ENCODE assay signal across 8 cellular contexts in genomic region chrX:106612403-106612789, GRCh38.
DNase-seq lines count a peak whose midpoint lies in the region; ATAC-seq and TF ChIP-seq lines count a peak whose summit lies in the region.

No MANE protein-coding gene starts in this region.

- peak; percentile 2 for DNase-seq in GM13976 (ENCODE audit: low spot score)
- DNase-seq in NCI-H2081 treated with DMSO at 0.1 percent for 48 hours (lab: John Stamatoyannopoulos, UW): peak; percentile 8
- DNase-seq in NCI-H1930 (lab: John Stamatoyannopoulos, UW): no peak
- DNase-seq in NCI-H146 (lab: John Stamatoyannopoulos, UW): no peak
- DNase-seq in activated effector memory CD4-positive, alpha-beta T cell treated with Interleukin-2 at 50 U/mL for 16 hours: no peak

- H3K9ac ChIP-seq in duodenal mucosa (ENCODE audit: low read depth in 1 of 2, low read length in 2 of 2) (peak overlapping the region; percentile 60 to 61), muscle layer of colon (ENCODE audit: low read length) (peak overlapping the region; percentile 51)

- H3K27me3 ChIP-seq in duodenal mucosa (ENCODE audit: control insufficient read depth in 1 of 2, insufficient read depth in 2 of 2, low read length in 2 of 2) (no peaks in the 10 kb centered on the region), muscle layer of colon (ENCODE audit: control insufficient read depth in 1 of 2, insufficient read depth in 2 of 2, low read length in 2 of 2) (no peaks in the 10 kb centered on the region)

- no peak for TF ChIP-seq CTCF in GM13976 (IDR thresholded peaks at IDR 0.05; ENCODE audit: borderline replicate concordance, control extremely low read depth, extremely low read depth, insufficient read depth, missing control alignments)

- ATAC-seq in GM21786 (IDR thresholded peaks at IDR 0.05; ENCODE audit: unreplicated experiment): peak; percentile 27

- H3K36me3 ChIP-seq in duodenal mucosa (ENCODE audit: control insufficient read depth in 1 of 2, insufficient read depth in 2 of 2, low read length in 2 of 2) (no peaks in the 10 kb centered on the region), muscle layer of colon (ENCODE audit: insufficient read depth, low read length) (no peaks in the 10 kb centered on the region)

- in situ Hi-C loops in GM13976 (cut with MboI; ENCODE audit: low sequenced_read_pairs, unreplicated experiment): no loop called here

- no peaks in the 10 kb centered on the region for H3K9me3 ChIP-seq in duodenal mucosa (ENCODE audit: control insufficient read depth in 1 of 2, low read length in 2 of 2)
- H3K9me3 ChIP-seq in muscle layer of colon (ENCODE audit: low read length): no peaks in the 10 kb centered on the region

- no peaks in the 10 kb centered on the region for H3K4me1 ChIP-seq in duodenal mucosa (ENCODE audit: control insufficient read depth in 1 of 2, insufficient read depth in 2 of 2, low read length in 2 of 2)
- H3K4me1 ChIP-seq in muscle layer of colon (ENCODE audit: insufficient read depth, low read length): no peaks in the 10 kb centered on the region

- no peak overlapping the region for H3K27ac ChIP-seq in duodenal mucosa (ENCODE audit: low read depth, low read length)
- no peak overlapping the region for H3K27ac ChIP-seq in muscle layer of colon (ENCODE audit: low read depth, low read length)

- H3K4me3 ChIP-seq in duodenal mucosa (ENCODE audit: low read depth in 1 of 2, low read length in 2 of 2) (peak overlapping the region; percentile 73 to 84), muscle layer of colon (ENCODE audit: low read depth in 1 of 2, low read length in 2 of 2) (peak overlapping the region; percentile 44 to 73)

Comparison
In these comparisons a context has a peak if more than half of its experiments do, and no peak if none do; other contexts are left out.
1. DNase-seq: peak in GM13976 (single experiment) and NCI-H2081 treated with DMSO at 0.1 percent for 48 hours (single experiment); none in NCI-H1930 (0 of 2), NCI-H146 (single experiment) and activated effector memory CD4-positive, alpha-beta T cell treated with Interleukin-2 at 50 U/mL for 16 hours (single experiment).